ENCODE assay signal across 12 cellular contexts in the genomic region with DNA sequence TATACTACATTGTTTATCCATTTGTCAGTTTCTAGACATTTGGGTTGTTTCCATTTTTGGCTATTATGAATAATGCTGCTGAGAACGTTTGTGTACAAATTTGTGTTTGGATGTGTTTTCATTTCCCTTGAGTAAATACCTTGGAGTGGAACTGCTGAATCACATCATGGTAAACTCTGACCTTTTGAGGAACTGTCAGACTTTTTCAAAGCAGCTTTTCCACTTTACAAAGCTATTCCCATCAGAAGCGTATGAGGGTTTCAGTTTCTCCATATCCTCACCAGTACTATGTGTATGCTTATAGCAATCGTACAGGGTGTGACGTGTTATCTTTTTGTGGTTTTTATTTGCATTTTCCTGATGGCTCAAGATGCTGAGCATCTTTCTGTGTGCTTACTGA.
DNase-seq lines count a peak whose midpoint lies in the region; FAIRE-seq and TF ChIP-seq lines count a peak whose summit lies in the region.
"Had no signal": no experiment of that assay in that cellular context is flagged by ENCODE, and none has a peak within 500 bp of the region (broad histone marks: within the 10 kb centered on the region; RNA-seq: fewer than 3 reads in every experiment).

No MANE protein-coding gene starts in this region.

- no peak overlapping the region for H2AFZ ChIP-seq in GM23248

- H3K79me2 ChIP-seq in GM23248 (ENCODE audit: insufficient read depth): no peaks in the 10 kb centered on the region

- H3K27me3 ChIP-seq in GM23248 (replicated peaks; ENCODE audit: insufficient read depth) (no peaks in the 10 kb centered on the region), small intestine (ENCODE audit: control insufficient read depth in 2 of 2, insufficient read depth in 2 of 2, low read length in 2 of 2) (no peaks in the 10 kb centered on the region)
- H3K27me3 ChIP-seq: esophagus squamous epithelium had no signal

- 73 to 74% methylated on average over 4 of the region's 4 CpGs for WGBS in GM23248 (ENCODE audit: low coverage in 1 of 2, low lambda C conversion rate in 2 of 2, missing lambda C conversion rate in 2 of 2), 2 experiments
- WGBS in small intestine, 3 donors: 16 to 35% (median 27%) methylated on average over 4 of the region's 4 CpGs

- no peak for FAIRE-seq in small intestine (lab: Jason Lieb, UNC)
- FAIRE-seq: D721Med had no signal

- no peak overlapping the region for H3K4me2 ChIP-seq in GM23248 (ENCODE audit: unreplicated experiment)

- H3K4me3 ChIP-seq in GM23248: no peak overlapping the region
- H3K4me3 ChIP-seq in epithelial cell of esophagus (ENCODE audit: low read length): no peak overlapping the region
- no peak overlapping the region for H3K4me3 ChIP-seq in small intestine (ENCODE audit: low read depth in 1 of 2, low read length in 2 of 2)
- H3K4me3 ChIP-seq: esophagus squamous epithelium, thoracic aorta had no signal

- TF ChIP-seq CTCF in epithelial cell of esophagus (IDR thresholded peaks at IDR 0.05; ENCODE audit: insufficient read depth, low read depth, low read length, missing control alignments): no peak

- no peaks in the 10 kb centered on the region for H3F3A ChIP-seq in GM23248 (ENCODE audit: insufficient read depth)

- DNase-seq in GM23248: peak; percentile 30
- peak; percentile 1 for DNase-seq in NCI-H460 (ENCODE audit: extremely low read depth, low read depth)
- DNase-seq in epithelial cell of esophagus (ENCODE audit: low read depth): peak; percentile 40
- peak; percentile 51 for DNase-seq in small intestine
- no peak for DNase-seq in cortex of kidney (lab: John Stamatoyannopoulos, UW)
- no peak for DNase-seq in substantia nigra (lab: John Stamatoyannopoulos, UW)
- DNase-seq in SW480 (ENCODE audit: low spot score): no peak
- DNase-seq: esophagus squamous epithelium, NCI-H1436 treated with DMSO at 0.1 percent for 48 hours, right cardiac atrium had no signal

- H3K4me1 ChIP-seq in GM23248 (ENCODE audit: insufficient read depth) (peaks cover 8% of the 10 kb centered on the region; the same call in 1 of the 2 replicates), small intestine (ENCODE audit: control insufficient read depth in 2 of 2, insufficient read depth in 1 of 2, low read depth in 1 of 2, low read length in 1 of 2) (peaks cover 0 to 5% of the 10 kb centered on the region in 2 donors)

- H3K9me2 ChIP-seq in GM23248 (ENCODE audit: insufficient read depth): no peaks in the 10 kb centered on the region

- no peak overlapping the region for H3K27ac ChIP-seq in GM23248
- no peak overlapping the region for H3K27ac ChIP-seq in small intestine (ENCODE audit: low read depth in 1 of 2, low read length in 1 of 2)
- no peak overlapping the region for H3K27ac ChIP-seq in substantia nigra (ENCODE audit: low read depth, low read length, poor library complexity, severe bottlenecking)
- H3K27ac ChIP-seq: esophagus squamous epithelium, thoracic aorta had no signal

- no peaks in the 10 kb centered on the region for H4K20me1 ChIP-seq in GM23248 (ENCODE audit: insufficient read depth)

- peaks cover 14% of the 10 kb centered on the region; the same call in 1 of the 2 replicates for H3K36me3 ChIP-seq in GM23248 (ENCODE audit: low read depth)
- H3K36me3 ChIP-seq in small intestine (ENCODE audit: control insufficient read depth in 2 of 2, insufficient read depth in 2 of 2, low read length in 2 of 2): peaks cover 0 to 4% of the 10 kb centered on the region in 2 donors
- H3K36me3 ChIP-seq: thoracic aorta had no signal

- no peak overlapping the region for H3K9ac ChIP-seq in GM23248

- no peaks in the 10 kb centered on the region for H3K9me3 ChIP-seq in GM23248 (ENCODE audit: low read depth)
- H3K9me3 ChIP-seq in small intestine (ENCODE audit: control insufficient read depth, low read depth): no peaks in the 10 kb centered on the region
- H3K9me3 ChIP-seq: esophagus squamous epithelium, thoracic aorta had no signal

- in situ Hi-C loops in GM23248 (cut with MboI): no loop called here

Comparison
In these comparisons a context has a peak if more than half of its experiments do, and no peak if none do; other contexts are left out.
1. DNase-seq: peak in GM23248 (single experiment), NCI-H460 (single experiment), epithelial cell of esophagus (single experiment) and small intestine (single experiment); none in cortex of kidney (single experiment), substantia nigra (0 of 49) and SW480 (single experiment).